In genomic region chr12:46884362-46884761, GRCh38 we compare ENCODE assay signal across 25 cellular contexts. TPM values are rescaled to one million over a fixed set of nuclear protein-coding genes. Genes with fewer than 3 reads are reported as not detected.
"Had no signal": no experiment of that assay in that cellular context is flagged by ENCODE, and none has a peak within 500 bp of the region (broad histone marks: within the 10 kb centered on the region; RNA-seq: fewer than 3 reads in every experiment).

No MANE protein-coding gene starts in this region.

- H3K4me1 ChIP-seq: colonic mucosa, esophagus muscularis mucosa, esophagus squamous epithelium, foreskin keratinocyte, gastroesophageal sphincter had no signal

- H3K27ac ChIP-seq: colonic mucosa, coronary artery, dorsolateral prefrontal cortex, epithelial cell of prostate, esophagus muscularis mucosa, esophagus squamous epithelium, foreskin keratinocyte, gastrocnemius medialis, gastroesophageal sphincter, heart left ventricle had no signal

- DNase-seq: colonic mucosa; cortex of kidney; dermis blood vessel endothelial cell; dorsolateral prefrontal cortex; effector CD4-positive, alpha-beta T cell; effector CD8-positive, alpha-beta T cell; effector memory CD4-positive, alpha-beta T cell; effector memory CD8-positive, alpha-beta T cell; endodermal cell; erythroblast; esophagus squamous epithelium; foreskin fibroblast; foreskin keratinocyte; foreskin melanocyte; gastrocnemius medialis; glutamatergic neuron; head of caudate nucleus; heart left ventricle had no signal

- H3K9me3 ChIP-seq: colonic mucosa, esophagus squamous epithelium, gastrocnemius medialis, gastroesophageal sphincter had no signal

- H3K36me3 ChIP-seq: colonic mucosa, esophagus muscularis mucosa, esophagus squamous epithelium, gastrocnemius medialis, gastroesophageal sphincter, heart left ventricle had no signal

- H3K4me3 ChIP-seq: colonic mucosa, coronary artery, dorsolateral prefrontal cortex, esophagus muscularis mucosa, esophagus squamous epithelium, gastrocnemius medialis, gastroesophageal sphincter, heart left ventricle had no signal

- H3K27me3 ChIP-seq: colonic mucosa, esophagus muscularis mucosa, esophagus squamous epithelium, foreskin keratinocyte, gastrocnemius medialis, gastroesophageal sphincter, heart left ventricle had no signal

- ATAC-seq: effector memory CD8-positive, alpha-beta T cell; esophagus mucosa; foreskin keratinocyte; gastrocnemius medialis; gastroesophageal sphincter had no signal

RNA-seq across cellular contexts. Expression of gene SLC38A4, which starts 58.6 kb away (rescaled TPM):
- total RNA-seq: epithelial cell of proximal tubule, glomerular endothelial cell had no signal
